In the genomic region with DNA sequence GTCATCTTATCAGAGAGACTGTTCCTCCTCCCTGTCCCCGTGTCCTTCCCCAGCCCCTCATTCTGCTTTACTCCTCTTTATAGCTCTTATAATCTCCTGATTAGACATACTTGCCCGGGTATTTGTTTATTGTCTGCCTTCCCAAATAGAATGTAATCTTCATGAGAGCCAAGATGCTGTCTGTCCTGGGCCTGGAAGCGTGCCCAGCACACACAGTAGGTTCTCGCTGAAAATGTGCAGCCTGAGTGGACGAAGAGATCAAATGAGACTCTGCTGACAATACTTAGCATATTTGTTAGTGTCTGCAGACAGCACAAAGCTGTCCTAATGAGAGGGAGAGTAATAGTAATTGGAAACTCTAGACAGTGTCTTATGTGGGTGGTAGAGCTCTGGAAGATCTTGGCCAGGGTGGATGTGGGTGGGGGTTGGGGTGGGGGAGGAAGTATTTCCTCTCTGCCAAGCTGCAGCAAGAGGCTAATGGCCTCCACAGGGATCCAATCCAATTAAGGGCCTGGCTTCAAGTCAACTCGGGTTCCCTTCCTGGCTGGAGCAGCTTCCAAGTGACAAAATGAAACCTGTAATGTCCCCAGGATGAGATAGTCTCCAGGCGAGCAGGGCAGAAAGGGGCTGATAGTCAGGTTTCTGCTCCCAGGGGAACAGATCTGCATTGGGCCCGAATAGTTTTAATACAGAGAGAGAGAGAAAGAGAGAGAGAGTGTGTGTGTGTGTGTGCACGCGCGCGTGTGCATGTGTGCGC, we compare ENCODE assay signal across 8 cellular contexts. TPM values are rescaled to one million over a fixed set of nuclear protein-coding genes. Genes with fewer than 3 reads are reported as not detected.
DNase-seq lines count a peak whose midpoint lies in the region; ATAC-seq and TF ChIP-seq lines count a peak whose summit lies in the region.

No MANE protein-coding gene starts in this region.

- no peak for TF ChIP-seq CTCF in neural crest cell (conservative IDR thresholded peaks at IDR 0.05)

- peak overlapping the region; percentile 83 for H3K27ac Mint-ChIP-seq in dendritic cell treated with granulocyte-macrophage colony-stimulating factor and Interleukin-4, amounts not matched to agents 40 ng/mL and 50 ng/mL, for 4 days
- H3K27ac Mint-ChIP-seq in neural crest cell (ENCODE audit: unreplicated experiment) = peak overlapping the region; percentile 50

- DNase-seq in C1 segment of cervical spinal cord (lab: John Stamatoyannopoulos, UW) (peak in 8 of 14 donors; percentile 23 to 60 (median 30)), NCI-H2171 (lab: John Stamatoyannopoulos, UW) (peak; percentile 10), neural crest cell (ENCODE audit: low read depth, low spot score) (no peak), NCI-H510A (lab: John Stamatoyannopoulos, UW) (no peak)

- H3K36me3 Mint-ChIP-seq in dendritic cell treated with granulocyte-macrophage colony-stimulating factor and Interleukin-4, amounts not matched to agents 40 ng/mL and 50 ng/mL, for 4 days (ENCODE audit: low read depth) = no peaks in the 10 kb centered on the region
- H3K36me3 Mint-ChIP-seq in neural crest cell (ENCODE audit: low read depth) = no peaks in the 10 kb centered on the region

- H3K27me3 Mint-ChIP-seq in dendritic cell treated with granulocyte-macrophage colony-stimulating factor and Interleukin-4, amounts not matched to agents 40 ng/mL and 50 ng/mL, for 4 days = peaks cover 3% of the 10 kb centered on the region
- H3K27me3 Mint-ChIP-seq in neural crest cell (ENCODE audit: low read depth) = no peaks in the 10 kb centered on the region

- H3K9me3 Mint-ChIP-seq in dendritic cell treated with granulocyte-macrophage colony-stimulating factor and Interleukin-4, amounts not matched to agents 40 ng/mL and 50 ng/mL, for 4 days = no peaks in the 10 kb centered on the region
- H3K9me3 Mint-ChIP-seq in neural crest cell = no peaks in the 10 kb centered on the region

- ATAC-seq in HG03175 (IDR thresholded peaks at IDR 0.05; ENCODE audit: unreplicated experiment) = no peak
- ATAC-seq in GM21381 (IDR thresholded peaks at IDR 0.05; ENCODE audit: unreplicated experiment) = no peak
- no peak for ATAC-seq in GM18511 (IDR thresholded peaks at IDR 0.05; ENCODE audit: unreplicated experiment)

- H3K4me1 Mint-ChIP-seq in dendritic cell treated with granulocyte-macrophage colony-stimulating factor and Interleukin-4, amounts not matched to agents 40 ng/mL and 50 ng/mL, for 4 days (ENCODE audit: low read depth) = peaks cover 39% of the 10 kb centered on the region
- H3K4me1 Mint-ChIP-seq in neural crest cell = peaks cover 26% of the 10 kb centered on the region

- intact Hi-C loops in dendritic cell treated with granulocyte-macrophage colony-stimulating factor and Interleukin-4, amounts not matched to agents 40 ng/mL and 50 ng/mL, for 4 days (cut with micrococcal nuclease) = no loop called here

- H3K4me3 Mint-ChIP-seq in dendritic cell treated with granulocyte-macrophage colony-stimulating factor and Interleukin-4, amounts not matched to agents 40 ng/mL and 50 ng/mL, for 4 days = no peak overlapping the region
- H3K4me3 Mint-ChIP-seq in neural crest cell = no peak overlapping the region

RNA-seq across cellular contexts. Expression of gene CLIC4, which starts 9.4 kb away (rescaled TPM):
- total RNA-seq in neural crest cell = 123 and 126 TPM in 2 replicates

Comparison
In these comparisons a context has a peak if more than half of its experiments do, and no peak if none do; other contexts are left out.
1. DNase-seq: peak in C1 segment of cervical spinal cord (8 of 14) and NCI-H2171 (single experiment); none in neural crest cell (single experiment) and NCI-H510A (single experiment).